1 cellular context compared by ENCODE assay signal in the genomic region with DNA sequence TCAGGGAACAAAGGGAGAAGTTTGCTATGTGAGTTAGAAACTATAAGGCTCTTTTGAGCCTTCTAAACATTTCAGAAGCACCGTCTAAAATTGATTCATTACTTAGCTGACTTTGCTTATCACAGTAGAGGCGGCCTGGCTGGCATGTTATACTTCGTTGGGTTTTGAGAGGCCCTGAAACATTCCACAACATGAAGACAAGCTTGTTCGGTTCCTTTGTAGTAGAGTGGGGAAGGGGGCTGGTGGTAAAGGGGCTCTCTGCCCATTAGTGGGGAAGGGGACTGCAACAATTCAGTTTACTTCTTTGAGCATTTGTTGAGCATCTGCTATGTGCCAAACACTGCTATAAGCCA.
TF ChIP-seq lines count a peak whose summit lies in the region.

No MANE protein-coding gene starts in this region.

TF ChIP-seq in GM23338, 12 proteins besides CTCF, POLR2A, EP300 and RAD21 (continued from another document):
- TF ChIP-seq ZNF462 (CRISPR knock-in tag; IDR thresholded peaks at IDR 0.05), result no peak
- TF ChIP-seq, protein P1, sequence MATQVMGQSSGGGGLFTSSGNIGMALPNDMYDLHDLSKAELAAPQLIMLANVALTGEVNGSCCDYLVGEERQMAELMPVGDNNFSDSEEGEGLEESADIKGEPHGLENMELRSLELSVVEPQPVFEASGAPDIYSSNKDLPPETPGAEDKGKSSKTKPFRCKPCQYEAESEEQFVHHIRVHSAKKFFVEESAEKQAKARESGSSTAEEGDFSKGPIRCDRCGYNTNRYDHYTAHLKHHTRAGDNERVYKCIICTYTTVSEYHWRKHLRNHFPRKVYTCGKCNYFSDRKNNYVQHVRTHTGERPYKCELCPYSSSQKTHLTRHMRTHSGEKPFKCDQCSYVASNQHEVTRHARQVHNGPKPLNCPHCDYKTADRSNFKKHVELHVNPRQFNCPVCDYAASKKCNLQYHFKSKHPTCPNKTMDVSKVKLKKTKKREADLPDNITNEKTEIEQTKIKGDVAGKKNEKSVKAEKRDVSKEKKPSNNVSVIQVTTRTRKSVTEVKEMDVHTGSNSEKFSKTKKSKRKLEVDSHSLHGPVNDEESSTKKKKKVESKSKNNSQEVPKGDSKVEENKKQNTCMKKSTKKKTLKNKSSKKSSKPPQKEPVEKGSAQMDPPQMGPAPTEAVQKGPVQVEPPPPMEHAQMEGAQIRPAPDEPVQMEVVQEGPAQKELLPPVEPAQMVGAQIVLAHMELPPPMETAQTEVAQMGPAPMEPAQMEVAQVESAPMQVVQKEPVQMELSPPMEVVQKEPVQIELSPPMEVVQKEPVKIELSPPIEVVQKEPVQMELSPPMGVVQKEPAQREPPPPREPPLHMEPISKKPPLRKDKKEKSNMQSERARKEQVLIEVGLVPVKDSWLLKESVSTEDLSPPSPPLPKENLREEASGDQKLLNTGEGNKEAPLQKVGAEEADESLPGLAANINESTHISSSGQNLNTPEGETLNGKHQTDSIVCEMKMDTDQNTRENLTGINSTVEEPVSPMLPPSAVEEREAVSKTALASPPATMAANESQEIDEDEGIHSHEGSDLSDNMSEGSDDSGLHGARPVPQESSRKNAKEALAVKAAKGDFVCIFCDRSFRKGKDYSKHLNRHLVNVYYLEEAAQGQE (IDR thresholded peaks at IDR 0.05; ENCODE audit: unreplicated experiment), result no peak
- TF ChIP-seq ZNF114 (CRISPR knock-in tag; IDR thresholded peaks at IDR 0.05), result no peak
- no peak for TF ChIP-seq POLR2AphosphoS5 (IDR thresholded peaks at IDR 0.05; ENCODE audit: low read depth)
- no peak for TF ChIP-seq JUNB (IDR thresholded peaks at IDR 0.05; ENCODE audit: unreplicated experiment)
- no peak for TF ChIP-seq EZH2 (IDR thresholded peaks at IDR 0.05; ENCODE audit: low read depth, unreplicated experiment)
